In the genomic region with DNA sequence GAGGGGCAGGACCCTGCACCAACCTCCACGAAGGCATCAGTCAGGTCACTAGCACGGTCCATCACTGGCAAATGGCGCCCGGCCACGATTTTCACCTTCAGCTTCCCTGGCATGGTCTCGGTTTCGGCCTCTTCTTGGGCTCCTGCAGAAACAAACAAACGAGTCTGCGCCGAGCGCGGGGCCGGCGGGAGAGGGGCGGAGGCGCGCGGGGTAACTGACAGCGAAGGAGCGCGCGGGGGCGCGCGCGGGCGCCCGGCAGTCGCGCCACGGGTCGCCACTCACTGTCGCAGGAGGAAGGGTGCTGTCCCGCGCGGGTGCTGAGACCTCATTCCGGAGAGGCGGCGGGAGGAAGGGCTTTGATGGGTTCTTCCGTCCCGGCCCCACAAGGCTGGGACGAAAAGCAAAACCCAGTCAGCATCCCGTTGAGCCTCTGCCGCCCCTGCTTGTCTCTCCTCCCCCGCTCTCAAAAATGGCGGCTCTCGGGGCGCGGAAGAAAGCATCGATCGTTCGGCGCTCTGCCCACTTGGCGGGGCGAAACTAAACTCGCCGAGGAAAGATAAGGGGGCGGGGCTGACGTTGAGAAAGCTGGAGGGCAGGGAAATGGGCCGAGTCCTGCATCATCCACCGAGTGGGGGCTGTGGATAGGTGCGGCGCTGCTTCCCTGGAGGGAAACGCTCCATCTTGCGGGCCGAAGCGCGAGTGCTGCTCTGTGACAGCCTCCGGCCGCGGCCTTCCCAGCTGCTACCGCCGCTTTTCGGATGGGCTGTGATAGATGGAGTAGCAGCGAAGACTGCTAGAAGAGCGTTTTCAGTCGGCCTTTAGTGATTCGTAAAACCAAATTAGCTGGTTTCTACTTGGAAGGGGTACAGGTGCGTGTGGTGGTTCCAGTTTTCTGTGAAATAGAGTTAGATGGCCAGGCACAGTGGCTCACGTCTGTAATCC, we compare ENCODE assay signal across 8 cellular contexts. TPM values are rescaled to one million over a fixed set of nuclear protein-coding genes. Genes with fewer than 3 reads are reported as not detected.
DNase-seq lines count a peak whose midpoint lies in the region; ATAC-seq lines count a peak whose summit lies in the region.

A gene with protein sequence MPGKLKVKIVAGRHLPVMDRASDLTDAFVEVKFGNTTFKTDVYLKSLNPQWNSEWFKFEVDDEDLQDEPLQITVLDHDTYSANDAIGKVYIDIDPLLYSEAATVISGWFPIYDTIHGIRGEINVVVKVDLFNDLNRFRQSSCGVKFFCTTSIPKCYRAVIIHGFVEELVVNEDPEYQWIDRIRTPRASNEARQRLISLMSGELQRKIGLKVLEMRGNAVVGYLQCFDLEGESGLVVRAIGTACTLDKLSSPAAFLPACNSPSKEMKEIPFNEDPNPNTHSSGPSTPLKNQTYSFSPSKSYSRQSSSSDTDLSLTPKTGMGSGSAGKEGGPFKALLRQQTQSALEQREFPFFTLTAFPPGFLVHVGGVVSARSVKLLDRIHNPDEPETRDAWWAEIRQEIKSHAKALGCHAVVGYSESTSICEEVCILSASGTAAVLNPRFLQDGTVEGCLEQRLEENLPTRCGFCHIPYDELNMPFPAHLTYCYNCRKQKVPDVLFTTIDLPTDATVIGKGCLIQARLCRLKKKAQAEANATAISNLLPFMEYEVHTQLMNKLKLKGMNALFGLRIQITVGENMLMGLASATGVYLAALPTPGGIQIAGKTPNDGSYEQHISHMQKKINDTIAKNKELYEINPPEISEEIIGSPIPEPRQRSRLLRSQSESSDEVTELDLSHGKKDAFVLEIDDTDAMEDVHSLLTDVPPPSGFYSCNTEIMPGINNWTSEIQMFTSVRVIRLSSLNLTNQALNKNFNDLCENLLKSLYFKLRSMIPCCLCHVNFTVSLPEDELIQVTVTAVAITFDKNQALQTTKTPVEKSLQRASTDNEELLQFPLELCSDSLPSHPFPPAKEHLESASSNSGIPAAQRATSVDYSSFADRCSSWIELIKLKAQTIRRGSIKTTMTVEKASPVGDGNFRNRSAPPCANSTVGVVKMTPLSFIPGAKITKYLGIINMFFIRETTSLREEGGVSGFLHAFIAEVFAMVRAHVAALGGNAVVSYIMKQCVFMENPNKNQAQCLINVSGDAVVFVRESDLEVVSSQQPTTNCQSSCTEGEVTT (minus strand): TSS at position 505 of the 942 bp plus-strand sequence. CDS start 392 bp downstream, at position 113.

- peaks cover under 1% of the 10 kb centered on the region for H3K27me3 Mint-ChIP-seq in IgD-negative memory B cell
- no peaks in the 10 kb centered on the region for H3K27me3 Mint-ChIP-seq in activated T-cell treated with anti-CD3 and anti-CD28 coated beads, Interleukin-2, amount 50 U/mL, for 24 hours

- H3K9ac ChIP-seq in muscle layer of colon (ENCODE audit: low read length): peak within 1 kb of the TSS; percentile 77

- H3K4me1 Mint-ChIP-seq in IgD-negative memory B cell: peaks cover 30 to 33% (median 32%) of the 10 kb centered on the region in 3 donors
- H3K4me1 Mint-ChIP-seq in activated T-cell treated with anti-CD3 and anti-CD28 coated beads, Interleukin-2, amount 50 U/mL, for 24 hours (ENCODE audit: low read depth): peaks cover 41% of the 10 kb centered on the region

- WGBS in esophagus, 2 donors: 1% methylated on average over 75 to 80 of the region's 80 CpGs

- H3K4me3 ChIP-seq in esophagus (ENCODE audit: low read depth in 1 of 2, low read length in 2 of 2) (peak within 1 kb of the TSS; percentile 84 to 86), muscle layer of colon (ENCODE audit: low read depth in 1 of 2, low read length in 2 of 2) (peak within 1 kb of the TSS; percentile 91 to 97)

- H3K36me3 ChIP-seq in esophagus (ENCODE audit: control insufficient read depth in 2 of 2, insufficient read depth in 2 of 2, low read length in 1 of 2) (no peaks in the 10 kb centered on the region), muscle layer of colon (ENCODE audit: insufficient read depth, low read length) (no peaks in the 10 kb centered on the region)

- peak; percentile 100 for DNase-seq in DMS53 (lab: John Stamatoyannopoulos, UW)
- peak; percentile 98 for DNase-seq in OCI-M1 (lab: John Stamatoyannopoulos, UW)
- peak; percentile 93 for DNase-seq in activated T-cell treated with anti-CD3 and anti-CD28 coated beads, Interleukin-2, amount 50 U/mL, for 24 hours
- DNase-seq in stimulated activated CD8-positive, alpha-beta memory T cell treated with anti-CD3 and anti-CD28 coated beads, Interleukin-7, amount 100 ng/mL, for 24 hours (ENCODE audit: low read depth): peak; percentile 86

- peak within 1 kb of the TSS; percentile 96 to 99 for H3K27ac ChIP-seq in esophagus (ENCODE audit: low read depth in 2 of 2, low read length in 1 of 2)
- peak within 1 kb of the TSS; percentile 84 for H3K27ac ChIP-seq in muscle layer of colon (ENCODE audit: low read depth, low read length)

- peaks cover under 1% of the 10 kb centered on the region for H3K36me3 Mint-ChIP-seq in IgD-negative memory B cell
- peaks cover 30% of the 10 kb centered on the region for H3K36me3 Mint-ChIP-seq in activated T-cell treated with anti-CD3 and anti-CD28 coated beads, Interleukin-2, amount 50 U/mL, for 24 hours (ENCODE audit: low read depth)

- peaks cover 0 to 1% (median 0%) of the 10 kb centered on the region in 3 donors for H3K9me3 Mint-ChIP-seq in IgD-negative memory B cell
- peaks cover 2% of the 10 kb centered on the region for H3K9me3 Mint-ChIP-seq in activated T-cell treated with anti-CD3 and anti-CD28 coated beads, Interleukin-2, amount 50 U/mL, for 24 hours

- H3K4me1 ChIP-seq in esophagus (ENCODE audit: control insufficient read depth in 2 of 2, insufficient read depth in 2 of 2, low read length in 1 of 2) (peaks cover 0 to 2% of the 10 kb centered on the region in 2 donors), muscle layer of colon (ENCODE audit: insufficient read depth, low read length) (peaks cover 26% of the 10 kb centered on the region)

- peak within 1 kb of the TSS; percentile 94 to 98 (median 96) for H3K27ac Mint-ChIP-seq in IgD-negative memory B cell
- H3K27ac Mint-ChIP-seq in activated T-cell treated with anti-CD3 and anti-CD28 coated beads, Interleukin-2, amount 50 U/mL, for 24 hours: peak within 1 kb of the TSS; percentile 94

- H3K9me3 ChIP-seq in esophagus (ENCODE audit: control insufficient read depth in 2 of 2, insufficient read depth in 1 of 2, low read depth in 1 of 2, low read length in 1 of 2): no peaks in the 10 kb centered on the region
- H3K9me3 ChIP-seq in muscle layer of colon (ENCODE audit: low read length): no peaks in the 10 kb centered on the region

- peak within 1 kb of the TSS; percentile 94 to 98 (median 96) for H3K4me3 Mint-ChIP-seq in IgD-negative memory B cell
- H3K4me3 Mint-ChIP-seq in activated T-cell treated with anti-CD3 and anti-CD28 coated beads, Interleukin-2, amount 50 U/mL, for 24 hours: peak within 1 kb of the TSS; percentile 91

- no peaks in the 10 kb centered on the region for H3K27me3 ChIP-seq in esophagus (ENCODE audit: control insufficient read depth in 1 of 2, insufficient read depth in 2 of 2, low read length in 2 of 2)
- no peaks in the 10 kb centered on the region for H3K27me3 ChIP-seq in muscle layer of colon (ENCODE audit: control insufficient read depth in 1 of 2, insufficient read depth in 2 of 2, low read length in 2 of 2)

- peak; percentile 78 for ATAC-seq in GM21529 (IDR thresholded peaks at IDR 0.05; ENCODE audit: unreplicated experiment)

RNA-seq across cellular contexts. Expression of the gene that starts here (rescaled TPM):
- polyA plus RNA-seq in IgD-negative memory B cell: 17.8 TPM
- polyA plus RNA-seq in esophagus: 1 to 10 TPM; 9.2 to 9.5 TPM

Comparison
In these comparisons a context has a peak if more than half of its experiments do, and no peak if none do; other contexts are left out.
1. Peak in every context shown above with its lines: DNase-seq, ATAC-seq, H3K4me3 ChIP-seq and H3K27ac ChIP-seq.